Comparison of ENCODE assay signal across 11 cellular contexts in genomic region chr11:9568161-9568853, GRCh38. TPM values are rescaled to one million over a fixed set of nuclear protein-coding genes. Genes with fewer than 3 reads are reported as not detected.
DNase-seq lines count a peak whose midpoint lies in the region; ATAC-seq, FAIRE-seq and TF ChIP-seq lines count a peak whose summit lies in the region.
"Had no signal": no experiment of that assay in that cellular context is flagged by ENCODE, and none has a peak within 500 bp of the region (broad histone marks: within the 10 kb centered on the region; RNA-seq: fewer than 3 reads in every experiment).

No MANE protein-coding gene starts in this region.

- H3K27me3 ChIP-seq in keratinocyte (ENCODE audit: control insufficient read depth, extremely low read depth, insufficient read depth, low read length) (no peaks in the 10 kb centered on the region), small intestine (ENCODE audit: control insufficient read depth in 2 of 2, insufficient read depth in 2 of 2, low read length in 2 of 2) (no peaks in the 10 kb centered on the region)

- peaks cover 28% of the 10 kb centered on the region for H3K4me1 Mint-ChIP-seq in activated T-helper 2 cell treated with anti-CD3 and anti-CD28 coated beads, Interferon-gamma antibody, Interleukin-2, Interleukin-4, amounts not matched to agents 10 μg/mL and 5 μg/mL and 100 μg/mL, durations not matched to agents 14 hours and 24 hours and 36 hours (ENCODE audit: low read depth)

- H3K36me3 Mint-ChIP-seq in activated T-helper 2 cell treated with anti-CD3 and anti-CD28 coated beads, Interferon-gamma antibody, Interleukin-2, Interleukin-4, amounts not matched to agents 10 μg/mL and 5 μg/mL and 100 μg/mL, durations not matched to agents 14 hours and 24 hours and 36 hours (ENCODE audit: low read depth), result no peaks in the 10 kb centered on the region

- peak overlapping the region; percentile 91 for H3K4me2 ChIP-seq in keratinocyte (ENCODE audit: control insufficient read depth, extremely low read depth, insufficient read depth, low read depth, low read length)

- TF ChIP-seq CTCF in HEK293 (tag by site-specific recombination; IDR thresholded peaks at IDR 0.05) (no peak), keratinocyte (optimal IDR thresholded peaks at IDR 0.05 in 1 of 3, IDR thresholded peaks at IDR 0.05 in 1 of 3, conservative IDR thresholded peaks at IDR 0.05 in 1 of 3; ENCODE audit: extremely low read depth in 1 of 3, insufficient read depth in 2 of 3, low read length in 3 of 3) (no peak)

- no peak for ATAC-seq in GM18868 (IDR thresholded peaks at IDR 0.05; ENCODE audit: unreplicated experiment)
- ATAC-seq in GM19463 (IDR thresholded peaks at IDR 0.05; ENCODE audit: unreplicated experiment), result no peak

- CTCF ChIA-PET in HEK293 (lab: Yijun Ruan, JAX), result interaction anchor here (0.7 to 2.9 kb wide), 2 partner anchors 33 to 34 kb away, joined by 3 to 20 read pairs; no protein-coding TSS in a partner anchor

- H3K9ac ChIP-seq in keratinocyte (ENCODE audit: control insufficient read depth, extremely low read depth, insufficient read depth, low read length), result peak overlapping the region; percentile 87

- H3K9me3 ChIP-seq in HEK293 (ENCODE audit: control insufficient read depth, insufficient read depth, low read depth, low read length) (no peaks in the 10 kb centered on the region), keratinocyte (ENCODE audit: control insufficient read depth, low read depth, low read length) (no peaks in the 10 kb centered on the region), small intestine (ENCODE audit: control insufficient read depth, low read depth) (no peaks in the 10 kb centered on the region)

- POLR2A ChIA-PET in HEK293 (lab: Yijun Ruan, JAX), result interaction anchor here (0.7 to 2.1 kb wide), 4 partner anchors 45 to 757 kb away, joined by 3 to 7 read pairs (median 3); partner anchors contain the start of genes ADM and ZNF143

- H3K79me2 ChIP-seq in keratinocyte (ENCODE audit: control insufficient read depth, insufficient read depth, low read length), result no peaks in the 10 kb centered on the region

- H3K27me3 Mint-ChIP-seq in activated T-helper 2 cell treated with anti-CD3 and anti-CD28 coated beads, Interferon-gamma antibody, Interleukin-2, Interleukin-4, amounts not matched to agents 10 μg/mL and 5 μg/mL and 100 μg/mL, durations not matched to agents 14 hours and 24 hours and 36 hours (ENCODE audit: low read depth), result peaks cover 2% of the 10 kb centered on the region

- H3K36me3 ChIP-seq in HEK293 (ENCODE audit: control insufficient read depth in 2 of 2, insufficient read depth in 1 of 2, low read length in 2 of 2) (no peaks in the 10 kb centered on the region), keratinocyte (ENCODE audit: control insufficient read depth in 2 of 2, extremely low read depth in 1 of 2, insufficient read depth in 2 of 2, low read length in 2 of 2) (no peaks in the 10 kb centered on the region), small intestine (ENCODE audit: control insufficient read depth in 2 of 2, insufficient read depth in 2 of 2, low read length in 2 of 2) (no peaks in the 10 kb centered on the region)

- no peak overlapping the region for H3K4me3 Mint-ChIP-seq in activated T-helper 2 cell treated with anti-CD3 and anti-CD28 coated beads, Interferon-gamma antibody, Interleukin-2, Interleukin-4, amounts not matched to agents 10 μg/mL and 5 μg/mL and 100 μg/mL, durations not matched to agents 14 hours and 24 hours and 36 hours (ENCODE audit: low read depth)

- H3K4me1 ChIP-seq in HEK293 (ENCODE audit: control insufficient read depth, insufficient read depth, low read length), result peaks cover 6% of the 10 kb centered on the region; the same call in 1 of the 2 replicates
- peaks cover 72% of the 10 kb centered on the region for H3K4me1 ChIP-seq in keratinocyte (ENCODE audit: control insufficient read depth, extremely low read depth, insufficient read depth, low read length)
- H3K4me1 ChIP-seq in small intestine (ENCODE audit: control insufficient read depth in 2 of 2, insufficient read depth in 1 of 2, low read depth in 1 of 2, low read length in 1 of 2), result peaks cover 5 to 7% of the 10 kb centered on the region in 2 donors

- FAIRE-seq in keratinocyte (lab: Jason Lieb, UNC), result no peak
- FAIRE-seq in small intestine (lab: Jason Lieb, UNC), result no peak

- WGBS in small intestine, 3 donors, result 39 to 63% (median 50%) methylated on average over 8 of the region's 8 CpGs

- H3K4me3 ChIP-seq in HEK293 (ENCODE audit: low read depth, low read length) (no peak overlapping the region), keratinocyte (ENCODE audit: control insufficient read depth in 2 of 3, extremely low read depth in 1 of 3, insufficient read depth in 2 of 3, low read depth in 1 of 3, low read length in 3 of 3) (peak overlapping the region in 2 of 3 experiments; percentile 48 to 55), small intestine (ENCODE audit: low read depth in 1 of 2, low read length in 2 of 2) (no peak overlapping the region)

- 0 out of 2 replicates have a peak overlapping the region, but pooled peaks have one; percentile 14 for H3K27ac ChIP-seq in HEK293 (ENCODE audit: extremely low read depth, low read depth, low read length)
- H3K27ac ChIP-seq in keratinocyte (ENCODE audit: control insufficient read depth, insufficient read depth, low read length), result peak overlapping the region; percentile 95
- H3K27ac ChIP-seq in small intestine (ENCODE audit: low read depth in 1 of 2, low read length in 1 of 2), result peak overlapping the region; percentile 88 to 89

- DNase-seq in activated T-helper 2 cell treated with anti-CD3 and anti-CD28 coated beads, Interferon-gamma antibody, Interleukin-2, Interleukin-4, amounts not matched to agents 10 μg/mL and 5 μg/mL and 100 μg/mL, durations not matched to agents 14 hours and 24 hours and 36 hours (ENCODE audit: low spot score), result no peak
- DNase-seq in keratinocyte (ENCODE audit: low read depth, low spot score), result no peak
- no peak for DNase-seq in small intestine
- no peak for DNase-seq in midbrain (lab: John Stamatoyannopoulos, UW)
- DNase-seq in AG08395 (ENCODE audit: low spot score), result no peak
- DNase-seq: GDM1; NCI-H510A; stimulated activated CD4-positive, alpha-beta T cell treated with anti-CD3 and anti-CD28 coated beads, Interleukin-2, amount 100 ng/mL, for 24 hours had no signal

- peak overlapping the region; percentile 8 for H2AFZ ChIP-seq in keratinocyte (ENCODE audit: control insufficient read depth, low read length)

- no peaks in the 10 kb centered on the region for H3K9me3 Mint-ChIP-seq in activated T-helper 2 cell treated with anti-CD3 and anti-CD28 coated beads, Interferon-gamma antibody, Interleukin-2, Interleukin-4, amounts not matched to agents 10 μg/mL and 5 μg/mL and 100 μg/mL, durations not matched to agents 14 hours and 24 hours and 36 hours

- no peaks in the 10 kb centered on the region for H4K20me1 ChIP-seq in keratinocyte (ENCODE audit: control insufficient read depth, extremely low read depth, insufficient read depth, low read length)

- intact Hi-C loops in activated T-helper 2 cell treated with anti-CD3 and anti-CD28 coated beads, Interferon-gamma antibody, Interleukin-2, Interleukin-4, amounts not matched to agents 10 μg/mL and 5 μg/mL and 100 μg/mL, durations not matched to agents 14 hours and 24 hours and 36 hours (cut with micrococcal nuclease), result no loop called here

- dilution Hi-C loops in keratinocyte (cut with MboI; ENCODE audit: extremely low pct_ligation_motif_present, low sequenced_read_pairs), result no loop called here

- no peaks in the 10 kb centered on the region for H3K9me1 ChIP-seq in keratinocyte (ENCODE audit: control insufficient read depth, extremely low read depth, insufficient read depth, low read length)

- peak overlapping the region; percentile 46 for H3K27ac Mint-ChIP-seq in activated T-helper 2 cell treated with anti-CD3 and anti-CD28 coated beads, Interferon-gamma antibody, Interleukin-2, Interleukin-4, amounts not matched to agents 10 μg/mL and 5 μg/mL and 100 μg/mL, durations not matched to agents 14 hours and 24 hours and 36 hours

TF ChIP-seq in HEK293, 187 proteins besides CTCF, POLR2A, EP300 and RAD21:
- TF ChIP-seq PRDM1 (tag by site-specific recombination; IDR thresholded peaks at IDR 0.05) (0 out of 2 replicates have a peak, but pooled peaks have one; percentile 25), YY2 (tag by site-specific recombination; IDR thresholded peaks at IDR 0.05) (no peak)

RNA-seq across cellular contexts. Expression of gene WEE1, which starts 5.2 kb away (rescaled TPM):
- total RNA-seq in activated T-helper 2 cell treated with anti-CD3 and anti-CD28 coated beads, Interferon-gamma antibody, Interleukin-2, Interleukin-4, amounts not matched to agents 10 μg/mL and 5 μg/mL and 100 μg/mL, durations not matched to agents 14 hours and 24 hours and 36 hours, result 48.6 and 49.6 TPM in 2 replicates
- 18.2 to 39.2 TPM (median 19.9 TPM) in 3 replicates for polyA plus RNA-seq in keratinocyte
- polyA plus RNA-seq in keratinocyte (2011; ENCODE audit: low read depth), result 169 TPM
- 8.5 and 15.1 TPM in 2 replicates for polyA plus RNA-seq in keratinocyte (2011; cell fraction: cytosol; rRNA removed)
- 29.7 and 38.1 TPM in 2 replicates for polyA plus RNA-seq in keratinocyte (2011; cell fraction: nucleus; rRNA removed)
- 11.3 and 33.3 TPM in 2 replicates for polyA plus RNA-seq in keratinocyte (2012; ENCODE audit: low replicate concordance)
- polyA minus RNA-seq in keratinocyte, result 3.1 to 33.5 TPM (median 19.8 TPM) in 3 replicates
- 10.6 TPM for polyA minus RNA-seq in keratinocyte (2011; cell fraction: cytosol; rRNA and poly(A)+ RNA removed)
- 16.2 and 29.6 TPM in 2 replicates for polyA minus RNA-seq in keratinocyte (2011; cell fraction: nucleus; rRNA and poly(A)+ RNA removed)
- 1 to 10 TPM; 4.6 to 9.7 (median 6.3) TPM for polyA plus RNA-seq in small intestine

Comparison
In these comparisons a context has a peak if more than half of its experiments do, and no peak if none do; other contexts are left out.
1. H3K27ac ChIP-seq: peak in every context shown above with its lines; median percentile 95 in keratinocyte; 88 in small intestine; 14 in HEK293.
2. H3K4me3 ChIP-seq: peak in keratinocyte (2 of 3); none in HEK293 (single experiment) and small intestine (0 of 2).